In the genomic region with DNA sequence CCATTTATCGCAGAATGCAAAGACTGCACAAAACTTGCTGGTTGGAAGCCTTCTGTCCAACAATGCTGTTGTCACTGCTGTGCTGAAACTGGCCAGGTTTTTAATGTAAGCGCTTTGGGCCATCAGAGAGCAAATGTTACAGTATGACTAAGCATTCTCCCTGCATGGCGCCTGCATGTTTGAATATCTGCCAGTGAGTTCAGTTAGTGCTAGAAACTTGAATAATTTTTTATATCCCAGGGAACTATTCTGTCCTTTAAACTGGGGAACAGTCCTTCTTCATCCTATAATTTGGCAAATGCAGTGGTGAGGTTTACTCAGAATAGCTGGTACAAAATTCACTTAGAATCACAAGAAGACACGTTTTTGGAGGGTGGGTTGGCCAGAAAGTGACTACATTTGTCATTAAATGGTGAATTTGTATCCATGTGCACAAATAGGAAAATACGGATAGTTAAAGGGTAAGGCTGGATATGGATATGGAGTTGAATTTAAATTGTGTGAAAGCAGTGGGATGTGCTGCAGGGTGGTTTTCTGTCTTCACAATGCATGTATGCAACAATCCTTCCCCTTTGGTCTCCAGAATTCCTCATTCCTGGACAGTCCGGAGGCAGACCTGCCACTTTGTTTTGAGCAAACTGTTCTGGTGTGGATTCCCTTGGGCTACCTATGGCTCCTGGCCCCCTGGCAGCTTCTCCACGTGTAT, we compare ENCODE assay signal across 11 cellular contexts. TPM values are rescaled to one million over a fixed set of nuclear protein-coding genes. Genes with fewer than 3 reads are reported as not detected.
A peak's percentile ranks its signal among the peaks of the same experiment; 100 is the strongest.
DNase-seq lines count a peak whose midpoint lies in the region; ATAC-seq, FAIRE-seq and TF ChIP-seq lines count a peak whose summit lies in the region.
"Had no signal": no experiment of that assay in that cellular context is flagged by ENCODE, and none has a peak within 500 bp of the region (broad histone marks: within the 10 kb centered on the region; RNA-seq: fewer than 3 reads in every experiment).

No MANE protein-coding gene starts in this region.

- H3K9me2 ChIP-seq in GM23338 (ENCODE audit: insufficient read depth): no peaks in the 10 kb centered on the region

- no peaks in the 10 kb centered on the region for H3F3A ChIP-seq in GM23338 (replicated peaks; ENCODE audit: low read depth)

- H3K27me3 Mint-ChIP-seq in GM23338 (ENCODE audit: insufficient read depth, low read depth, poor library complexity): peaks cover 2% of the 10 kb centered on the region
- H3K27me3 Mint-ChIP-seq: IgD-negative memory B cell had no signal

- peak overlapping the region; percentile 7; the same call in 1 of the 2 replicates for H3K4me2 ChIP-seq in GM23338

- no peak overlapping the region for H3K4me3 Mint-ChIP-seq in GM23338
- H3K4me3 Mint-ChIP-seq: IgD-negative memory B cell had no signal

- no peak overlapping the region for H3K4me3 ChIP-seq in GM23338
- H3K4me3 ChIP-seq in adrenal gland: no peak overlapping the region
- H3K4me3 ChIP-seq in thyroid gland (replicated peaks in 1 of 3): no peak overlapping the region

- no peak for ATAC-seq in GM23338
- no peak for ATAC-seq in HG02885 (IDR thresholded peaks at IDR 0.05; ENCODE audit: poor library complexity, unreplicated experiment)

- intact Hi-C loops in adrenal gland (cut with DNase I): no loop called here
- intact Hi-C loops in thyroid gland (cut with DNase I): no loop called here

- H3K4me1 ChIP-seq in GM23338 (ENCODE audit: insufficient read depth): peaks cover 11% of the 10 kb centered on the region
- H3K4me1 ChIP-seq in adrenal gland (replicated peaks in 1 of 2): no peaks in the 10 kb centered on the region
- H3K4me1 ChIP-seq in thyroid gland: no peaks in the 10 kb centered on the region

- H3K27ac ChIP-seq in GM23338 (ENCODE audit: low read depth) (no peak overlapping the region), adrenal gland (no peak overlapping the region), thyroid gland (no peak overlapping the region)

- TF ChIP-seq CTCF in GM23338 (conservative IDR thresholded peaks at IDR 0.05; ENCODE audit: low read depth in 2 of 2) (no peak), adrenal gland (IDR thresholded peaks at IDR 0.05) (no peak), thyroid gland (IDR thresholded peaks at IDR 0.05) (no peak)

- H3K27me3 ChIP-seq in GM23338 (ENCODE audit: insufficient read depth) (no peaks in the 10 kb centered on the region), adrenal gland (no peaks in the 10 kb centered on the region), thyroid gland (no peaks in the 10 kb centered on the region)

- H4K20me1 ChIP-seq in GM23338 (replicated peaks; ENCODE audit: insufficient read depth): no peaks in the 10 kb centered on the region

- H3K79me2 ChIP-seq in GM23338 (replicated peaks; ENCODE audit: insufficient read depth): no peaks in the 10 kb centered on the region

- TF ChIP-seq POLR2A in adrenal gland (IDR thresholded peaks at IDR 0.05): no peak
- TF ChIP-seq POLR2A in thyroid gland (IDR thresholded peaks at IDR 0.05): no peak

- H2AFZ ChIP-seq in GM23338: no peak overlapping the region

- H3K4me1 Mint-ChIP-seq in GM23338: peaks cover 28% of the 10 kb centered on the region

- peaks cover 2% of the 10 kb centered on the region; the same call in 1 of the 3 replicates for H3K36me3 Mint-ChIP-seq in GM23338 (ENCODE audit: low read depth)

- no peaks in the 10 kb centered on the region; the same call in 2 of the 3 replicates for H3K9me3 Mint-ChIP-seq in GM23338
- H3K9me3 Mint-ChIP-seq: IgD-negative memory B cell had no signal

- H3K9me3 ChIP-seq in adrenal gland (replicated peaks in 1 of 3): no peaks in the 10 kb centered on the region
- H3K9me3 ChIP-seq in thyroid gland: no peaks in the 10 kb centered on the region

- H3K36me3 ChIP-seq in GM23338 (ENCODE audit: insufficient read depth) (no peaks in the 10 kb centered on the region), adrenal gland (replicated peaks in 1 of 2) (no peaks in the 10 kb centered on the region), thyroid gland (no peaks in the 10 kb centered on the region)

- no peak overlapping the region; the same call in 1 of the 2 replicates for H3K27ac Mint-ChIP-seq in GM23338
- H3K27ac Mint-ChIP-seq: IgD-negative memory B cell had no signal

- 71 to 79% (median 72%) methylated on average over 6 to 7 of the region's 7 CpGs for WGBS in adrenal gland, 4 donors
- whole genome bisulfite sequencing in thyroid gland, 2 donors: 68 to 73% methylated on average over 7 of the region's 7 CpGs

- no peak for FAIRE-seq in frontal cortex (lab: Jason Lieb, UNC)

- no peak for DNase-seq in GM23338 (ENCODE audit: low spot score)
- DNase-seq in adrenal gland: peak; percentile 17 to 58 (median 40)
- peak; percentile 87 for DNase-seq in iris pigment epithelial cell (ENCODE audit: low read depth)
- DNase-seq in thyroid gland: peak; percentile 3 to 6
- no peak for DNase-seq in activated naive CD4-positive, alpha-beta T cell (lab: John Stamatoyannopoulos, UW)
- DNase-seq in frontal cortex (ENCODE audit: low spot score in 2 of 2): no peak
- DNase-seq: activated CD8-positive, alpha-beta memory T cell treated with anti-CD3 and anti-CD28 coated beads, Interleukin-2, amount 50 U/mL, for 48 hours; NCI-H345; nucleus accumbens had no signal

TF ChIP-seq in GM23338, 12 proteins besides CTCF, POLR2A, EP300 and RAD21 (continues in another document):
- TF ChIP-seq NANOG (IDR thresholded peaks at IDR 0.05; ENCODE audit: borderline replicate concordance) (no peak), POLR2AphosphoS5 (IDR thresholded peaks at IDR 0.05; ENCODE audit: low read depth) (no peak)

RNA-seq across cellular contexts. Expression of gene ABCC2, which starts 1.7 kb away (rescaled TPM):
- total RNA-seq in GM23338 (2014; rRNA removed; shearing (Covaris generic)): 0.45 and 1.0 TPM in 2 replicates
- polyA plus RNA-seq in GM23338 (2016; fragmentation: Nextera tagmentation; extraction: Ambion mirVana): 1.3 and 2.4 TPM in 2 replicates
- 1 to 10 TPM in 3 of 8 donors, under 1 TPM in 5; 0.55 to 1.6 (median 0.64) TPM for total RNA-seq in adrenal gland
- polyA plus RNA-seq in adrenal gland: 1 to 10 TPM in 2 of 3 donors, under 1 TPM in 1; 0.66 to 2.1 (median 1.4) TPM
- total RNA-seq in thyroid gland: 1 to 10 TPM in 3 of 4 donors, under 1 TPM in 1; 0.67 to 5.1 (median 1.1) TPM
- 0.41 TPM for total RNA-seq in frontal cortex

RNA-seq across cellular contexts. Expression of gene CUTC, which starts 52.1 kb away (rescaled TPM):
- 20.2 and 25.8 TPM in 2 replicates for total RNA-seq in GM23338 (2014; rRNA removed; shearing (Covaris generic))
- polyA plus RNA-seq in GM23338 (2016; fragmentation: Nextera tagmentation; extraction: Ambion mirVana): 30.4 and 31.6 TPM in 2 replicates
- 10 to 100 TPM; 16.0 to 24.5 (median 19.4) TPM for total RNA-seq in adrenal gland
- 10 to 100 TPM; 18.9 to 29.9 (median 20.2) TPM for polyA plus RNA-seq in adrenal gland
- total RNA-seq in thyroid gland: 10 to 100 TPM; 18.6 to 25.7 (median 20.7) TPM
- 10.2 TPM for total RNA-seq in frontal cortex

RNA-seq across cellular contexts. Expression of gene COX15, which starts 52.3 kb away (rescaled TPM):
- 38.1 and 39.5 TPM in 2 replicates for total RNA-seq in GM23338 (2014; rRNA removed; shearing (Covaris generic))
- polyA plus RNA-seq in GM23338 (2016; fragmentation: Nextera tagmentation; extraction: Ambion mirVana) (15.7 and 22.3 TPM in 2 replicates), adrenal gland (10 to 100 TPM; 13.4 to 59.4 (median 22.2) TPM)
- total RNA-seq in adrenal gland (10 to 100 TPM; 49.6 to 89.7 (median 64.2) TPM), thyroid gland (10 to 100 TPM; 30.3 to 63.9 (median 41.0) TPM), frontal cortex (43.6 TPM)

Comparison
In these comparisons a context has a peak if more than half of its experiments do, and no peak if none do; other contexts are left out.
1. DNase-seq: peak in adrenal gland (7 of 7), iris pigment epithelial cell (single experiment) and thyroid gland (2 of 2); none in GM23338 (single experiment), activated naive CD4-positive, alpha-beta T cell (0 of 4) and frontal cortex (0 of 2).